Comparison of ENCODE assay signal across 19 cellular contexts in genomic region chr10:62813453-62813852, GRCh38. TPM values are rescaled to one million over a fixed set of nuclear protein-coding genes. Genes with fewer than 3 reads are reported as not detected.
A peak's percentile ranks its signal among the peaks of the same experiment; 100 is the strongest.
DNase-seq lines count a peak whose midpoint lies in the region; ATAC-seq and TF ChIP-seq lines count a peak whose summit lies in the region.
"Had no signal": no experiment of that assay in that cellular context is flagged by ENCODE, and none has a peak within 500 bp of the region (broad histone marks: within the 10 kb centered on the region; RNA-seq: fewer than 3 reads in every experiment).

No MANE protein-coding gene starts in this region.

- CTCF ChIA-PET in activated CD4-positive, alpha-beta memory T cell treated with anti-CD3 and anti-CD28 coated beads for 36 hours (lab: Charles Lee), result interaction anchor here (1.5 to 6.7 kb wide), 3 partner anchors 8 to 217 kb away, joined by 4 to 139 read pairs (median 50); partner anchors contain the start of gene ADO
- CTCF ChIA-PET in activated CD4-positive, alpha-beta memory T cell treated with anti-CD3 and anti-CD28 coated beads, Interleukin-2, amount 10 ng/mL, durations not matched to agents 7 days and 5 days (lab: Charles Lee), result no interaction called here
- CTCF ChIA-PET in WTC11 (lab: Charles Lee), result interaction anchor here (1.4 kb wide), 1 partner anchor 203 kb away, joined by 5 read pairs; no protein-coding TSS in a partner anchor

- no peak for DNase-seq in activated CD4-positive, alpha-beta memory T cell treated with anti-CD3 and anti-CD28 coated beads for 36 hours
- DNase-seq in activated CD4-positive, alpha-beta memory T cell treated with anti-CD3 and anti-CD28 coated beads, Interleukin-2, amount 10 ng/mL, durations not matched to agents 7 days and 5 days, result no peak
- no peak for DNase-seq in WTC11 (ENCODE audit: low spot score)
- DNase-seq in chondrocyte (ENCODE audit: low spot score), result no peak
- DNase-seq in spleen, result peak; percentile 76
- no peak for DNase-seq in trophoblast cell
- DNase-seq in colonic mucosa, result no peak
- no peak for DNase-seq in NAMALWA (ENCODE audit: low spot score)
- DNase-seq: activated CD8-positive, alpha-beta memory T cell treated with anti-CD3 and anti-CD28 coated beads, Interleukin-2, amount 10 ng/mL, durations not matched to agents 7 days and 5 days; aorta; cortex of kidney; GF-D8; heart right ventricle; kidney glomerular epithelial cell; NCI-H2227 treated with DMSO at 0.1 percent for 48 hours; SHP77 treated with DMSO at 0.1 percent for 48 hours; uterus had no signal

- TF ChIP-seq CTCF in WTC11 (IDR thresholded peaks at IDR 0.05) (no peak), chondrocyte (IDR thresholded peaks at IDR 0.05) (no peak), spleen (IDR thresholded peaks at IDR 0.05 in 8 of 11, conservative IDR thresholded peaks at IDR 0.05 in 3 of 11) (no peak), colonic mucosa (IDR thresholded peaks at IDR 0.05) (no peak)

- intact Hi-C loops in activated CD4-positive, alpha-beta memory T cell treated with anti-CD3 and anti-CD28 coated beads for 36 hours (cut with micrococcal nuclease), result loop anchor here (10.0 kb wide), 1 partner anchor 711 kb away; the partner anchor contains the start of gene REEP3
- intact Hi-C loops in spleen (cut with DNase I; ENCODE audit: low total_unique reads), result loop anchor here (10.0 kb wide), 1 partner anchor 199 kb away; no protein-coding TSS in a partner anchor
- intact Hi-C loops in colonic mucosa (cut with DNase I), result loop anchor here (10.0 kb wide), 1 partner anchor 359 kb away; no protein-coding TSS in a partner anchor

- peaks cover 0 to 10% (median 0%) of the 10 kb centered on the region in 6 donors for H3K36me3 ChIP-seq in spleen
- no peaks in the 10 kb centered on the region for H3K36me3 ChIP-seq in trophoblast cell (ENCODE audit: control insufficient read depth in 1 of 2, insufficient read depth in 2 of 2, low read length in 2 of 2)
- no peaks in the 10 kb centered on the region for H3K36me3 ChIP-seq in colonic mucosa
- H3K36me3 ChIP-seq: uterus had no signal

- H3K18ac ChIP-seq in trophoblast cell (ENCODE audit: low read length), result no peak overlapping the region

- no peak overlapping the region for H3K4me3 ChIP-seq in spleen
- no peak overlapping the region for H3K4me3 ChIP-seq in trophoblast cell (ENCODE audit: low read depth, low read length)
- H3K4me3 ChIP-seq in colonic mucosa, result no peak overlapping the region
- H3K4me3 ChIP-seq: A549, mucosa of descending colon, uterus had no signal

- H3K79me1 ChIP-seq in trophoblast cell (ENCODE audit: low read length), result peaks cover 1% of the 10 kb centered on the region

- H3K9me3 ChIP-seq in spleen (no peaks in the 10 kb centered on the region), trophoblast cell (ENCODE audit: insufficient read depth, low read depth, low read length) (peaks cover 1% of the 10 kb centered on the region), colonic mucosa (no peaks in the 10 kb centered on the region)
- H3K9me3 ChIP-seq: A549, heart right ventricle, mucosa of descending colon, uterus had no signal

- no peak overlapping the region for H2AFZ ChIP-seq in trophoblast cell (ENCODE audit: insufficient read depth, low read length, poor library complexity)

- no peak overlapping the region for H3K14ac ChIP-seq in trophoblast cell (ENCODE audit: low read length)

- H3K4me1 ChIP-seq in spleen, result peaks cover 20 to 81% (median 43%) of the 10 kb centered on the region in 6 donors
- H3K4me1 ChIP-seq in trophoblast cell (ENCODE audit: control insufficient read depth in 1 of 2, insufficient read depth in 2 of 2, low read length in 2 of 2), result peaks cover 18 to 23% of the 10 kb centered on the region in 2 experiments
- H3K4me1 ChIP-seq in colonic mucosa, result peaks cover 16% of the 10 kb centered on the region

- H3K27ac ChIP-seq in spleen (no peak overlapping the region), trophoblast cell (ENCODE audit: low read depth, low read length) (no peak overlapping the region), colonic mucosa (no peak overlapping the region)
- H3K27ac ChIP-seq: A549, heart right ventricle, uterus had no signal

- no peak overlapping the region for H4K12ac ChIP-seq in trophoblast cell (ENCODE audit: low read depth, low read length)

- peaks cover 0 to 39% (median 19%) of the 10 kb centered on the region in 7 donors for H3K27me3 ChIP-seq in spleen (replicated peaks in 1 of 7)
- peaks cover 37% of the 10 kb centered on the region for H3K27me3 ChIP-seq in trophoblast cell (ENCODE audit: insufficient read depth, low read length)
- peaks cover 21% of the 10 kb centered on the region for H3K27me3 ChIP-seq in colonic mucosa

- no peak for ATAC-seq in WTC11
- ATAC-seq: A549; activated CD8-positive, alpha-beta memory T cell treated with anti-CD3 and anti-CD28 coated beads, Interleukin-2, amount 10 ng/mL, durations not matched to agents 7 days and 5 days; heart right ventricle; mucosa of descending colon had no signal

- WGBS in spleen, 5 donors, result 81 to 95% (median 90%) methylated on average over 20 to 27 of the region's 27 CpGs
- no CpG with 5 or more reads among the region's 27 CpGs for WGBS in trophoblast cell (ENCODE audit: extremely low coverage, insufficient coverage, insufficient read length)

- H2BK5ac ChIP-seq in trophoblast cell (ENCODE audit: low read depth, low read length, poor library complexity), result no peak overlapping the region

- H3K4me1 Mint-ChIP-seq in activated CD4-positive, alpha-beta memory T cell treated with anti-CD3 and anti-CD28 coated beads for 36 hours (ENCODE audit: low read depth), result peaks cover 61% of the 10 kb centered on the region
- H3K4me1 Mint-ChIP-seq in activated CD4-positive, alpha-beta memory T cell treated with anti-CD3 and anti-CD28 coated beads, Interleukin-2, amount 10 ng/mL, durations not matched to agents 7 days and 5 days, result peaks cover 60% of the 10 kb centered on the region
- H3K4me1 Mint-ChIP-seq in WTC11, result peaks cover 25% of the 10 kb centered on the region
- H3K4me1 Mint-ChIP-seq in chondrocyte (ENCODE audit: low read depth), result peaks cover 56% of the 10 kb centered on the region

- H3K23ac ChIP-seq in trophoblast cell (ENCODE audit: low read length), result no peak overlapping the region

- peaks cover 51% of the 10 kb centered on the region for H3K36me3 Mint-ChIP-seq in activated CD4-positive, alpha-beta memory T cell treated with anti-CD3 and anti-CD28 coated beads for 36 hours
- peaks cover 30% of the 10 kb centered on the region for H3K36me3 Mint-ChIP-seq in activated CD4-positive, alpha-beta memory T cell treated with anti-CD3 and anti-CD28 coated beads, Interleukin-2, amount 10 ng/mL, durations not matched to agents 7 days and 5 days (ENCODE audit: low read depth)
- H3K36me3 Mint-ChIP-seq in WTC11 (no peaks in the 10 kb centered on the region), chondrocyte (ENCODE audit: low read depth) (peaks cover 7% of the 10 kb centered on the region)

- H2BK120ac ChIP-seq in trophoblast cell (ENCODE audit: insufficient read depth, low read length, poor library complexity), result no peak overlapping the region

- no peaks in the 10 kb centered on the region for H3K9me3 Mint-ChIP-seq in activated CD4-positive, alpha-beta memory T cell treated with anti-CD3 and anti-CD28 coated beads for 36 hours
- no peaks in the 10 kb centered on the region for H3K9me3 Mint-ChIP-seq in activated CD4-positive, alpha-beta memory T cell treated with anti-CD3 and anti-CD28 coated beads, Interleukin-2, amount 10 ng/mL, durations not matched to agents 7 days and 5 days
- no peaks in the 10 kb centered on the region for H3K9me3 Mint-ChIP-seq in WTC11
- H3K9me3 Mint-ChIP-seq in chondrocyte (ENCODE audit: low read depth), result no peaks in the 10 kb centered on the region

- peak overlapping the region; percentile 76 for H3K27ac Mint-ChIP-seq in activated CD4-positive, alpha-beta memory T cell treated with anti-CD3 and anti-CD28 coated beads for 36 hours
- no peak overlapping the region for H3K27ac Mint-ChIP-seq in activated CD4-positive, alpha-beta memory T cell treated with anti-CD3 and anti-CD28 coated beads, Interleukin-2, amount 10 ng/mL, durations not matched to agents 7 days and 5 days
- H3K27ac Mint-ChIP-seq in WTC11 (no peak overlapping the region), chondrocyte (ENCODE audit: unreplicated experiment) (peak overlapping the region; percentile 22)
- H3K27ac Mint-ChIP-seq: activated CD8-positive, alpha-beta memory T cell treated with anti-CD3 and anti-CD28 coated beads, Interleukin-2, amount 10 ng/mL, durations not matched to agents 7 days and 5 days had no signal

- no peaks in the 10 kb centered on the region for H3K27me3 Mint-ChIP-seq in activated CD4-positive, alpha-beta memory T cell treated with anti-CD3 and anti-CD28 coated beads for 36 hours
- peaks cover 44% of the 10 kb centered on the region for H3K27me3 Mint-ChIP-seq in activated CD4-positive, alpha-beta memory T cell treated with anti-CD3 and anti-CD28 coated beads, Interleukin-2, amount 10 ng/mL, durations not matched to agents 7 days and 5 days
- peaks cover 68% of the 10 kb centered on the region for H3K27me3 Mint-ChIP-seq in WTC11 (ENCODE audit: low read depth)
- H3K27me3 Mint-ChIP-seq in chondrocyte (ENCODE audit: low read depth), result no peaks in the 10 kb centered on the region

- no peak overlapping the region for H3K4me2 ChIP-seq in trophoblast cell (ENCODE audit: low read length)
- H3K4me2 ChIP-seq: A549 had no signal

- H3K9ac ChIP-seq in trophoblast cell (ENCODE audit: low read length), result no peak overlapping the region
- H3K9ac ChIP-seq in colonic mucosa (ENCODE audit: low read depth in 2 of 2, low read length in 2 of 2), result no peak overlapping the region

- no peaks in the 10 kb centered on the region for H3K79me2 ChIP-seq in trophoblast cell (ENCODE audit: control insufficient read depth, insufficient read depth, low read length, poor library complexity)

- POLR2A ChIA-PET in activated CD4-positive, alpha-beta memory T cell treated with anti-CD3 and anti-CD28 coated beads for 36 hours (lab: Charles Lee), result interaction anchor here (3.9 kb wide), 1 partner anchor 80 kb away, joined by 17 read pairs; no protein-coding TSS in a partner anchor
- POLR2A ChIA-PET in activated CD4-positive, alpha-beta memory T cell treated with anti-CD3 and anti-CD28 coated beads, Interleukin-2, amount 10 ng/mL, durations not matched to agents 7 days and 5 days (lab: Charles Lee), result interaction anchor here (1.1 to 4.1 kb wide), 3 partner anchors 173 to 204 kb away, joined by 3 to 29 read pairs (median 5); no protein-coding TSS in a partner anchor
- POLR2A ChIA-PET in WTC11 (lab: Charles Lee), result interaction anchor here (2.1 kb wide), 1 partner anchor 9 kb away, joined by 6 read pairs; the partner anchor contains the start of gene ADO

- TF ChIP-seq POLR2A in spleen (IDR thresholded peaks at IDR 0.05), result no peak

- H2BK12ac ChIP-seq in trophoblast cell (ENCODE audit: low read length), result no peak overlapping the region

- no peak overlapping the region for H4K91ac ChIP-seq in trophoblast cell (ENCODE audit: low read depth, low read length)

- H2AK5ac ChIP-seq in trophoblast cell (ENCODE audit: low read length), result no peak overlapping the region

- H4K8ac ChIP-seq in trophoblast cell (ENCODE audit: low read depth, low read length), result no peak overlapping the region

- peak overlapping the region; percentile 88 for H3K4me3 Mint-ChIP-seq in activated CD4-positive, alpha-beta memory T cell treated with anti-CD3 and anti-CD28 coated beads for 36 hours
- no peak overlapping the region for H3K4me3 Mint-ChIP-seq in activated CD4-positive, alpha-beta memory T cell treated with anti-CD3 and anti-CD28 coated beads, Interleukin-2, amount 10 ng/mL, durations not matched to agents 7 days and 5 days
- H3K4me3 Mint-ChIP-seq in WTC11 (peak overlapping the region; percentile 95), chondrocyte (ENCODE audit: unreplicated experiment) (peak overlapping the region; percentile 96)

- H3K4ac ChIP-seq in trophoblast cell (ENCODE audit: low read depth, low read length), result no peak overlapping the region

RNA-seq across cellular contexts. Expression of gene EGR2, which starts 2.7 kb away (rescaled TPM):
- 10 to 100 TPM; 66.9 to 68.2 TPM for total RNA-seq in activated CD4-positive, alpha-beta memory T cell treated with anti-CD3 and anti-CD28 coated beads for 36 hours
- 1 to 10 TPM; 4.8 to 6.4 TPM for total RNA-seq in activated CD4-positive, alpha-beta memory T cell treated with anti-CD3 and anti-CD28 coated beads, Interleukin-2, amount 10 ng/mL, durations not matched to agents 7 days and 5 days
- total RNA-seq in WTC11 (2021) (0.92 to 1.6 TPM (median 1.6 TPM) in 3 replicates), chondrocyte (11.7 to 17.8 TPM (median 11.9 TPM) in 3 replicates), spleen (10 to 100 TPM in 2 of 7 donors, 1 to 10 TPM in 4, under 1 TPM in 1; 0.94 to 16.8 (median 3.3) TPM), colonic mucosa (1 to 10 TPM in 1 of 2 donors, under 1 TPM in 1; 0.20 to 8.2 TPM)
- 1 to 10 TPM; 1.5 to 6.3 (median 3.1) TPM for polyA plus RNA-seq in spleen
- polyA plus RNA-seq in trophoblast cell (2013), result 0.07 and 0.10 TPM in 2 replicates

RNA-seq across cellular contexts. Expression of gene ADO, which starts 8.9 kb away (rescaled TPM):
- 10 to 100 TPM; 26.7 to 27.1 TPM for total RNA-seq in activated CD4-positive, alpha-beta memory T cell treated with anti-CD3 and anti-CD28 coated beads for 36 hours
- 10 to 100 TPM; 21.8 to 22.2 TPM for total RNA-seq in activated CD4-positive, alpha-beta memory T cell treated with anti-CD3 and anti-CD28 coated beads, Interleukin-2, amount 10 ng/mL, durations not matched to agents 7 days and 5 days
- total RNA-seq in WTC11 (2021) (29.3 to 30.6 TPM (median 29.8 TPM) in 3 replicates), chondrocyte (27.8 to 35.8 TPM (median 29.1 TPM) in 3 replicates), spleen (10 to 100 TPM; 16.3 to 21.2 (median 19.7) TPM), colonic mucosa (10 to 100 TPM; 13.5 to 15.5 TPM)
- 10 to 100 TPM in 2 of 3 donors, 1 to 10 TPM in 1; 9.0 to 12.9 (median 10.3) TPM for polyA plus RNA-seq in spleen
- 10.0 and 10.6 TPM in 2 replicates for polyA plus RNA-seq in trophoblast cell (2013)

Comparison
In these comparisons a context has a peak if more than half of its experiments do, and no peak if none do; other contexts are left out.
1. H3K27ac Mint-ChIP-seq: peak in activated CD4-positive, alpha-beta memory T cell treated with anti-CD3 and anti-CD28 coated beads for 36 hours (single experiment) and chondrocyte (single experiment); none in activated CD4-positive, alpha-beta memory T cell treated with anti-CD3 and anti-CD28 coated beads, Interleukin-2, amount 10 ng/mL, durations not matched to agents 7 days and 5 days (single experiment) and WTC11 (single experiment).